In genomic region chr11:95318459-95318858, GRCh38 we compare ENCODE assay signal across 22 cellular contexts.
DNase-seq lines count a peak whose midpoint lies in the region; ATAC-seq and TF ChIP-seq lines count a peak whose summit lies in the region.
"Had no signal": no experiment of that assay in that cellular context is flagged by ENCODE, and none has a peak within 500 bp of the region (broad histone marks: within the 10 kb centered on the region; RNA-seq: fewer than 3 reads in every experiment).

No MANE protein-coding gene starts in this region.

- no TSS peak for BruUV-seq in A673 (replicated peaks; lab: Mats Ljungman, UMichigan)

- no peak overlapping the region for H2AK5ac ChIP-seq in mesenchymal stem cell (ENCODE audit: low read length, severe bottlenecking)

- no peak overlapping the region for H3K4ac ChIP-seq in mesenchymal stem cell (ENCODE audit: low read depth in 1 of 2, low read length in 2 of 2)

- H3K9me3 ChIP-seq in A673 (ENCODE audit: low read depth, low read length, poor library complexity, severe bottlenecking) (no peaks in the 10 kb centered on the region), mesenchymal stem cell (ENCODE audit: control insufficient read depth, low read length) (no peaks in the 10 kb centered on the region), T-helper 17 cell (ENCODE audit: control insufficient read depth, low read length, poor library complexity, severe bottlenecking) (no peaks in the 10 kb centered on the region)
- H3K9me3 ChIP-seq: SJSA1 had no signal

- H3K36me3 Mint-ChIP-seq in dendritic cell treated with granulocyte-macrophage colony-stimulating factor and Interleukin-4, amounts not matched to agents 40 ng/mL and 50 ng/mL, for 4 days (ENCODE audit: low read depth), result no peaks in the 10 kb centered on the region
- no peaks in the 10 kb centered on the region for H3K36me3 Mint-ChIP-seq in T-helper 17 cell (ENCODE audit: low read depth)
- H3K36me3 Mint-ChIP-seq: CD4-positive, CD25-positive, alpha-beta regulatory T cell had no signal

- no peak overlapping the region for H2BK12ac ChIP-seq in mesenchymal stem cell (ENCODE audit: low read length in 2 of 2)

- H3K4me2 ChIP-seq in mesenchymal stem cell (ENCODE audit: low read length, poor library complexity, severe bottlenecking), result no peak overlapping the region

- no peak for ATAC-seq in T-helper 17 cell
- ATAC-seq in omental fat pad (ENCODE audit: low FRiP score), result no peak
- ATAC-seq: HepG2, Right ventricle myocardium inferior had no signal

- DNase-seq in A673 (ENCODE audit: low spot score), result peak; percentile 14
- DNase-seq in SK-N-DZ (ENCODE audit: low spot score), result peak; percentile 61
- DNase-seq in mesenchymal stem cell, result peak; percentile 60
- no peak for DNase-seq in stimulated activated naive CD4-positive, alpha-beta T cell (lab: John Stamatoyannopoulos, UW)
- no peak for DNase-seq in cerebellar cortex (ENCODE audit: low spot score)
- no peak for DNase-seq in T-helper 17 cell
- no peak for DNase-seq in omental fat pad (ENCODE audit: low spot score)
- DNase-seq: CD4-positive, CD25-positive, alpha-beta regulatory T cell; DMS79 treated with DMSO at 0.1 percent for 48 hours; KBM-7; MM.1S; NCI-H1105 treated with DMSO at 0.1 percent for 48 hours; NCI-H2029 treated with DMSO at 0.1 percent for 48 hours; NCI-H2171; NCI-H345; NCI-H524 treated with DMSO at 0.1 percent for 48 hours; NCI-H82 had no signal

- H3K18ac ChIP-seq in mesenchymal stem cell (ENCODE audit: low read depth in 1 of 2, low read length in 2 of 2), result no peak overlapping the region

- no peak overlapping the region for H3K23ac ChIP-seq in mesenchymal stem cell (ENCODE audit: low read length in 2 of 2)

- H3K36me3 ChIP-seq in A673 (ENCODE audit: insufficient read depth, low read length, poor library complexity, severe bottlenecking), result no peaks in the 10 kb centered on the region
- H3K36me3 ChIP-seq in mesenchymal stem cell (ENCODE audit: control insufficient read depth in 1 of 2, insufficient read depth in 2 of 2, low read depth in 1 of 2, low read length in 2 of 2), result no peaks in the 10 kb centered on the region
- H3K36me3 ChIP-seq: SJSA1 had no signal

- CTCF ChIA-PET in A673 (lab: Charles Lee), result no interaction called here

- H3K27ac Mint-ChIP-seq in dendritic cell treated with granulocyte-macrophage colony-stimulating factor and Interleukin-4, amounts not matched to agents 40 ng/mL and 50 ng/mL, for 4 days, result peak overlapping the region; percentile 54
- no peak overlapping the region for H3K27ac Mint-ChIP-seq in T-helper 17 cell
- H3K27ac Mint-ChIP-seq: B cell; CD4-positive, CD25-positive, alpha-beta regulatory T cell had no signal

- H3K9me3 Mint-ChIP-seq in dendritic cell treated with granulocyte-macrophage colony-stimulating factor and Interleukin-4, amounts not matched to agents 40 ng/mL and 50 ng/mL, for 4 days, result no peaks in the 10 kb centered on the region

- H2AFZ ChIP-seq in mesenchymal stem cell (ENCODE audit: low read depth, low read length), result no peak overlapping the region

- H3K4me1 ChIP-seq in A673 (ENCODE audit: insufficient read depth, low read length, poor library complexity, severe bottlenecking) (peaks cover 7% of the 10 kb centered on the region), mesenchymal stem cell (ENCODE audit: control insufficient read depth, insufficient read depth, low read depth, low read length) (no peaks in the 10 kb centered on the region)
- H3K4me1 ChIP-seq: SJSA1 had no signal

- no peak overlapping the region for H3K14ac ChIP-seq in mesenchymal stem cell (ENCODE audit: low read length in 2 of 2)

- H3K9ac ChIP-seq in mesenchymal stem cell (ENCODE audit: low read length), result no peak overlapping the region

- no peaks in the 10 kb centered on the region for H3K27me3 ChIP-seq in A673 (replicated peaks; ENCODE audit: insufficient read depth, low read depth, low read length, poor library complexity)
- H3K27me3 ChIP-seq in mesenchymal stem cell (ENCODE audit: control insufficient read depth in 1 of 2, insufficient read depth in 1 of 2, low read length in 2 of 2), result no peaks in the 10 kb centered on the region
- H3K27me3 ChIP-seq: SJSA1 had no signal

- no peak for TF ChIP-seq CTCF in A673 (conservative IDR thresholded peaks at IDR 0.05; ENCODE audit: low read depth, low read length)
- TF ChIP-seq CTCF in omental fat pad (IDR thresholded peaks at IDR 0.05), result no peak

- H3K27ac ChIP-seq in A673 (ENCODE audit: low read depth, low read length, poor library complexity, severe bottlenecking) (no peak overlapping the region), mesenchymal stem cell (ENCODE audit: low read length, poor library complexity, severe bottlenecking) (no peak overlapping the region)
- H3K27ac ChIP-seq: SJSA1 had no signal

- POLR2A ChIA-PET in A673 (lab: Charles Lee; ENCODE audit: low non-redundant PET), result no interaction called here

- intact Hi-C loops in A673 (cut with micrococcal nuclease; ENCODE audit: unreplicated experiment), result no loop called here
- intact Hi-C loops in dendritic cell treated with granulocyte-macrophage colony-stimulating factor and Interleukin-4, amounts not matched to agents 40 ng/mL and 50 ng/mL, for 4 days (cut with micrococcal nuclease), result no loop called here

- H3K4me3 ChIP-seq in A673 (ENCODE audit: low read depth, low read length, poor library complexity, severe bottlenecking) (no peak overlapping the region), mesenchymal stem cell (ENCODE audit: insufficient read depth in 1 of 2, low read depth in 1 of 2, low read length in 2 of 2) (no peak overlapping the region)
- H3K4me3 ChIP-seq: SJSA1 had no signal

- H3K27me3 Mint-ChIP-seq in dendritic cell treated with granulocyte-macrophage colony-stimulating factor and Interleukin-4, amounts not matched to agents 40 ng/mL and 50 ng/mL, for 4 days, result no peaks in the 10 kb centered on the region
- H3K27me3 Mint-ChIP-seq in T-helper 17 cell, result no peaks in the 10 kb centered on the region
- H3K27me3 Mint-ChIP-seq: B cell had no signal

- H4K91ac ChIP-seq in mesenchymal stem cell (ENCODE audit: low read length), result no peak overlapping the region

- no peak overlapping the region for H4K8ac ChIP-seq in mesenchymal stem cell (ENCODE audit: low read length)

- no peak overlapping the region for H2BK5ac ChIP-seq in mesenchymal stem cell (ENCODE audit: low read depth, low read length, poor library complexity, severe bottlenecking)

- no peak overlapping the region for H3K4me3 Mint-ChIP-seq in dendritic cell treated with granulocyte-macrophage colony-stimulating factor and Interleukin-4, amounts not matched to agents 40 ng/mL and 50 ng/mL, for 4 days
- H3K4me3 Mint-ChIP-seq in T-helper 17 cell, result no peak overlapping the region
- H3K4me3 Mint-ChIP-seq: B cell; CD4-positive, CD25-positive, alpha-beta regulatory T cell had no signal

- no peak overlapping the region for H2BK15ac ChIP-seq in mesenchymal stem cell (ENCODE audit: low read depth, poor library complexity, severe bottlenecking)

- no peak overlapping the region for H2BK120ac ChIP-seq in mesenchymal stem cell (ENCODE audit: low read depth, low read length)

- H3K79me1 ChIP-seq in mesenchymal stem cell (replicated peaks; ENCODE audit: low read length, poor library complexity, severe bottlenecking), result no peaks in the 10 kb centered on the region

- H3K4me1 Mint-ChIP-seq in dendritic cell treated with granulocyte-macrophage colony-stimulating factor and Interleukin-4, amounts not matched to agents 40 ng/mL and 50 ng/mL, for 4 days (ENCODE audit: low read depth), result peaks cover 14% of the 10 kb centered on the region
- H3K4me1 Mint-ChIP-seq in T-helper 17 cell, result peaks cover 2% of the 10 kb centered on the region

Comparison
In these comparisons a context has a peak if more than half of its experiments do, and no peak if none do; other contexts are left out.
1. DNase-seq: peak in A673 (single experiment), SK-N-DZ (single experiment) and mesenchymal stem cell (single experiment); none in stimulated activated naive CD4-positive, alpha-beta T cell (0 of 6), cerebellar cortex (single experiment), T-helper 17 cell (0 of 3) and omental fat pad (single experiment).